ENCODE assay signal across 28 cellular contexts in the genomic region with DNA sequence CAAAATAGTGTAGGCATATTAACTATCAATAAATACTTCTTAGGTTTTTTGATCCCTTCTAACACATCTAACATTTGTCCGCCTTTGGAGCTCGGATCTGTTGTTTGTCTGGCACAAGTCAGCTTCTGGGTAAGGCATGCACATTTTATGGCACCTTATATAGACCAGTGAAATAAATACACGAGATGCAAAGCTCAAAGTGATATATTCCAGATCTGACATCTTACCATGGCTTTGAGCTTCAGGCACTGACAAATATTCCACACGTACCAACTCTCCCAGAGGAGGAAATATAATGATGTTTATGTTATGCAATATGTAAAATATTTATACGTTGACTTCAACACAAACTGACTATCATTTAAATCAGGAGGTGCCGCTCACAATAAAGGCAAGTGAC.
"Had no signal": no experiment of that assay in that cellular context is flagged by ENCODE, and none has a peak within 500 bp of the region (broad histone marks: within the 10 kb centered on the region; RNA-seq: fewer than 3 reads in every experiment).

No MANE protein-coding gene starts in this region.

- H3K9me3 Mint-ChIP-seq: nephron, neural crest cell had no signal

- H3K4me1 Mint-ChIP-seq: naive thymus-derived CD4-positive, alpha-beta T cell; natural killer cell; nephron; stimulated activated memory B cell treated with anti-CD40 and anti-IgM and Interleukin-4, amounts not matched to agents 10 μg/mL and 1 μg/mL and 100 μg/mL, for 72 hours; stimulated activated naive CD8-positive, alpha-beta T cell treated with anti-CD3 and anti-CD28 coated beads, Interleukin-15, amount 100 ng/mL, for 72 hours had no signal

- H3K4me1 ChIP-seq: pancreas, prostate gland, right lobe of liver, spleen, suprapubic skin, testis, tibial artery, upper lobe of left lung had no signal

- H3K27ac ChIP-seq: neutrophil, pancreas, prostate gland, right lobe of liver, skin epidermis, spleen, suprapubic skin, testis, tibial artery, upper lobe of left lung had no signal

- H3K36me3 ChIP-seq: neutrophil, pancreas, prostate gland, right lobe of liver, spleen, suprapubic skin, tibial artery, upper lobe of left lung had no signal

- DNase-seq: naive thymus-derived CD4-positive, alpha-beta T cell; natural killer cell; nucleus accumbens; pancreas; right cardiac atrium; right lobe of liver; spleen; stimulated activated CD4-positive, alpha-beta T cell treated with anti-CD3 and anti-CD28 coated beads, Interleukin-12 subunit alpha, Interleukin-12 subunit beta, amount 100 ng/mL, for 4 hours; stimulated activated CD4-positive, alpha-beta T cell treated with anti-CD3 and anti-CD28 coated beads, Interleukin-1b, Interleukin-23, amount 100 ng/mL, for 48 hours; stimulated activated CD4-positive, alpha-beta T cell treated with anti-CD3 and anti-CD28 coated beads, Interleukin-4, amount 100 ng/mL, for 1 hour; stimulated activated CD4-positive, alpha-beta T cell treated with anti-CD3 and anti-CD28 coated beads, Interleukin-4, amount 100 ng/mL, for 4 hours; stimulated activated CD8-positive, alpha-beta memory T cell treated with anti-CD3 and anti-CD28 coated beads, Interleukin-4, amount 100 ng/mL, for 48 hours; stimulated activated naive CD4-positive, alpha-beta T cell; stimulated activated naive CD8-positive, alpha-beta T cell treated with anti-CD3 and anti-CD28 coated beads, Interleukin-15, amount 100 ng/mL, for 72 hours; stimulated activated naive CD8-positive, alpha-beta T cell treated with anti-CD3 and anti-CD28 coated beads, Interleukin-15, Interleukin-2, amounts not matched to agents 100 U/mL and 50 U/mL, for 24 hours; substantia nigra; testis; tibial artery; trophoblast cell; upper lobe of left lung had no signal

- H3K9me3 ChIP-seq: neutrophil, pancreas, prostate gland, right lobe of liver, suprapubic skin, testis, tibial artery, upper lobe of left lung had no signal

- H3K36me3 Mint-ChIP-seq: natural killer cell; stimulated activated memory B cell treated with anti-CD40 and anti-IgM and Interleukin-4, amounts not matched to agents 10 μg/mL and 1 μg/mL and 100 μg/mL, for 72 hours had no signal

- H3K27me3 ChIP-seq: neutrophil, pancreas, testis, tibial artery, upper lobe of left lung had no signal

- H3K4me3 ChIP-seq: pancreas, prostate gland, right lobe of liver, skin epidermis, smooth muscle cell, spleen, suprapubic skin, testis, tibial artery, upper lobe of left lung had no signal

- H3K4me2 ChIP-seq: smooth muscle cell had no signal

- H3K27ac Mint-ChIP-seq: naive thymus-derived CD4-positive, alpha-beta T cell; natural killer cell; nephron; stimulated activated memory B cell treated with anti-CD40 and anti-IgM and Interleukin-4, amounts not matched to agents 10 μg/mL and 1 μg/mL and 100 μg/mL, for 72 hours; stimulated activated naive CD8-positive, alpha-beta T cell treated with anti-CD3 and anti-CD28 coated beads, Interleukin-15, amount 100 ng/mL, for 72 hours had no signal

- H3K4me3 Mint-ChIP-seq: naive thymus-derived CD4-positive, alpha-beta T cell; natural killer cell; nephron; neural crest cell; stimulated activated memory B cell treated with anti-CD40 and anti-IgM and Interleukin-4, amounts not matched to agents 10 μg/mL and 1 μg/mL and 100 μg/mL, for 72 hours; stimulated activated naive CD8-positive, alpha-beta T cell treated with anti-CD3 and anti-CD28 coated beads, Interleukin-15, amount 100 ng/mL, for 72 hours had no signal

- ATAC-seq: naive thymus-derived CD4-positive, alpha-beta T cell; natural killer cell; pancreas; right cardiac atrium; right lobe of liver; stimulated activated memory B cell treated with anti-CD40 and anti-IgM and Interleukin-4, amounts not matched to agents 10 μg/mL and 1 μg/mL and 100 μg/mL, for 72 hours; stimulated activated naive CD8-positive, alpha-beta T cell treated with anti-CD3 and anti-CD28 coated beads, Interleukin-15, amount 100 ng/mL, for 72 hours; stimulated activated naive CD8-positive, alpha-beta T cell treated with anti-CD3 and anti-CD28 coated beads, Interleukin-15, Interleukin-2, amounts not matched to agents 100 U/mL and 50 U/mL, for 24 hours had no signal
